8 cellular contexts compared by ENCODE assay signal in the genomic region with DNA sequence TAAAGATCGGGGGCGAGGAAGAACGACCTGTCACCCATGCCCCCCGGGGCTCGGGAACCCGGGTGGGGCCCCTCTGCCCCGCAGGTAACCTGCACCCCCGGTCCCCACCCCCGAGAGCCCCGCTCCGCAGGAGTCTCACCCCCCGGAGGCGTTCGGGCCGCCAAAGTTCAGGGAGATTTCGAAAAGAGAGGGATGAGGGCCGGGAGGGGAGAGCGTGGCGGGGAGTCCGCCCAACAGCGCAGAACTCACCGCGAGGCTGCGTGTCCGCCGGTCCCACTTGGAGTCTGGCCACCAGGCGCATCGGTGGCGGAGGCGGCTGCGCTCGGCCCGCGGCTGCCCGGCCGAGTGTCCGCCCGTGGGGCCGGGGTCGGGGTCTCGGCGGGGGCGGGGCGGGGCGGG. TPM values are rescaled to one million over a fixed set of nuclear protein-coding genes. Genes with fewer than 3 reads are reported as not detected.
DNase-seq lines count a peak whose midpoint lies in the region; ATAC-seq lines count a peak whose summit lies in the region.

PHF19 (minus strand) TSS at position 347 of the 399 bp plus-strand sequence. CDS start 2,447 bp downstream, outside the sequence.

- H3K36me3 Mint-ChIP-seq in activated naive CD8-positive, alpha-beta T cell treated with anti-CD3 and anti-CD28 coated beads, Interleukin-2, amount 10 ng/mL, durations not matched to agents 7 days and 5 days, result peaks cover 46% of the 10 kb centered on the region

- POLR2A ChIA-PET in activated naive CD8-positive, alpha-beta T cell treated with anti-CD3 and anti-CD28 coated beads, Interleukin-2, amount 10 ng/mL, durations not matched to agents 7 days and 5 days (lab: Charles Lee), result interaction anchor here (0.7 to 9.9 kb wide), 16 partner anchors 9 to 60 kb away, joined by 3 to 210 read pairs (median 7); partner anchors contain the start of genes PSMD5 and TRAF1

- peaks cover 75% of the 10 kb centered on the region for H3K4me1 Mint-ChIP-seq in activated naive CD8-positive, alpha-beta T cell treated with anti-CD3 and anti-CD28 coated beads, Interleukin-2, amount 10 ng/mL, durations not matched to agents 7 days and 5 days

- DNase-seq in NCI-H2171 treated with DMSO at 0.1 percent for 48 hours (lab: John Stamatoyannopoulos, UW) (peak; percentile 36), NCI-H2171 (lab: John Stamatoyannopoulos, UW) (no peak), H7 (no peak), NCI-H1092 (lab: John Stamatoyannopoulos, UW) (peak; percentile 40), left ventricle myocardium superior (peak; percentile 58), sciatic nerve (ENCODE audit: low spot score) (peak; percentile 71)
- peak; percentile 79 for DNase-seq in activated naive CD8-positive, alpha-beta T cell treated with anti-CD3 and anti-CD28 coated beads, Interleukin-2, amount 10 ng/mL, durations not matched to agents 7 days and 5 days

- peaks cover 3% of the 10 kb centered on the region; the same call in 1 of the 2 replicates for H3K27me3 ChIP-seq in H7 (ENCODE audit: control insufficient read depth, insufficient read depth, low read length)

- peak within 1 kb of the TSS; percentile 100 for H3K27ac Mint-ChIP-seq in activated naive CD8-positive, alpha-beta T cell treated with anti-CD3 and anti-CD28 coated beads, Interleukin-2, amount 10 ng/mL, durations not matched to agents 7 days and 5 days

- peak within 1 kb of the TSS; percentile 74 for H3K4me3 ChIP-seq in H7 (ENCODE audit: insufficient read depth, low read depth, low read length)

- ATAC-seq in activated naive CD8-positive, alpha-beta T cell treated with anti-CD3 and anti-CD28 coated beads, Interleukin-2, amount 10 ng/mL, durations not matched to agents 7 days and 5 days (ENCODE audit: low read depth), result peak; percentile 23
- peak; percentile 39 for ATAC-seq in left ventricle myocardium superior
- peak; percentile 44 for ATAC-seq in sciatic nerve
- no peak for ATAC-seq in GM21786 (IDR thresholded peaks at IDR 0.05; ENCODE audit: unreplicated experiment)

- H3K4me3 Mint-ChIP-seq in activated naive CD8-positive, alpha-beta T cell treated with anti-CD3 and anti-CD28 coated beads, Interleukin-2, amount 10 ng/mL, durations not matched to agents 7 days and 5 days, result peak within 1 kb of the TSS; percentile 97

- no peaks in the 10 kb centered on the region for H3K27me3 Mint-ChIP-seq in activated naive CD8-positive, alpha-beta T cell treated with anti-CD3 and anti-CD28 coated beads, Interleukin-2, amount 10 ng/mL, durations not matched to agents 7 days and 5 days

- peaks cover 4% of the 10 kb centered on the region for H3K36me3 ChIP-seq in H7 (replicated peaks; ENCODE audit: control insufficient read depth, insufficient read depth, low read length)

- no peaks in the 10 kb centered on the region for H3K9me3 Mint-ChIP-seq in activated naive CD8-positive, alpha-beta T cell treated with anti-CD3 and anti-CD28 coated beads, Interleukin-2, amount 10 ng/mL, durations not matched to agents 7 days and 5 days

- intact Hi-C loops in left ventricle myocardium superior (cut with micrococcal nuclease), result no loop called here
- intact Hi-C loops in sciatic nerve (cut with DNase I), result loop anchor here (5.0 kb wide), 1 partner anchor 50 kb away; the partner anchor contains the start of gene TRAF1

RNA-seq across cellular contexts. Expression of gene PHF19, which starts in this region (rescaled TPM):
- total RNA-seq in H7 (2014; rRNA removed; shearing (Covaris generic)), result 35.5 and 40.1 TPM in 2 replicates
- 100 to 1,000 TPM; 248 to 253 TPM for total RNA-seq in activated naive CD8-positive, alpha-beta T cell treated with anti-CD3 and anti-CD28 coated beads, Interleukin-2, amount 10 ng/mL, durations not matched to agents 7 days and 5 days
- total RNA-seq in left ventricle myocardium superior (9.5 TPM), sciatic nerve (29.3 TPM)

Comparison
In these comparisons a context has a peak if more than half of its experiments do, and no peak if none do; other contexts are left out.
1. DNase-seq: peak in NCI-H2171 treated with DMSO at 0.1 percent for 48 hours (single experiment), NCI-H1092 (single experiment), activated naive CD8-positive, alpha-beta T cell treated with anti-CD3 and anti-CD28 coated beads, Interleukin-2, amount 10 ng/mL, durations not matched to agents 7 days and 5 days (single experiment), left ventricle myocardium superior (single experiment) and sciatic nerve (single experiment); none in NCI-H2171 (single experiment) and H7 (single experiment).